19 cellular contexts compared by ENCODE assay signal in the genomic region with DNA sequence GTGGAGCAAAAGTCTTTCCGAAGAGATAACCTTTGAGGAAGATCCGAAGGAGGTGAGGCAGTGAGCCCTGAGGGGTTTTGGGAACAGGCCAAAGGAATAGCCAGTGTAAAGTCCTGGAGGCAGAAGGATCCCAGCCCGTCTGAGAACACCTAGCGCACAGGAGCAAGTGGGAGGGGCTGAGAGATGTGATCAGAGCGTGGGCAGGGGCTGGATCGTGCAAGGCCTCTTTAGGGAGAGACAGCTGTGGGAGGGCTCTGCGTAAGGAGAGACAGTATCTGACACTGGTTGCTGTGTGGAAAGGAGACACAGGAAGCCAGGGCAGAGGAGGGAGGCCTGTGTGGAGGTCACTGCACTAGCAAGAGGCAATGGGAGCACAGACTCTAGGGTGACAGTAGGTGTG.
A peak's percentile ranks its signal among the peaks of the same experiment; 100 is the strongest.
DNase-seq lines count a peak whose midpoint lies in the region; ATAC-seq, FAIRE-seq and TF ChIP-seq lines count a peak whose summit lies in the region.
"Had no signal": no experiment of that assay in that cellular context is flagged by ENCODE, and none has a peak within 500 bp of the region (broad histone marks: within the 10 kb centered on the region; RNA-seq: fewer than 3 reads in every experiment).

No MANE protein-coding gene starts in this region.

- FAIRE-seq in frontal cortex (lab: Jason Lieb, UNC) = no peak
- FAIRE-seq: GM19239 had no signal

- H3K36me3 ChIP-seq in endodermal cell (ENCODE audit: control insufficient read depth, insufficient read depth, low read length) = no peaks in the 10 kb centered on the region
- H3K36me3 ChIP-seq: SJCRH30 had no signal

- H3K36me3 Mint-ChIP-seq in endodermal cell (ENCODE audit: low read depth) = no peaks in the 10 kb centered on the region

- H3K27me3 Mint-ChIP-seq in endodermal cell (ENCODE audit: insufficient read depth) = peaks cover 8% of the 10 kb centered on the region

- H3K9ac ChIP-seq in endodermal cell (ENCODE audit: extremely low read depth, low read length, poor library complexity, severe bottlenecking) = no peak overlapping the region

- H3K27ac ChIP-seq in endodermal cell (ENCODE audit: low read depth, low read length) = no peak overlapping the region
- H3K27ac ChIP-seq: 22Rv1, HL-60, SJCRH30 had no signal

- no peak overlapping the region for H3K27ac Mint-ChIP-seq in endodermal cell
- H3K27ac Mint-ChIP-seq: B cell; CD4-positive, alpha-beta T cell had no signal

- H3K27me3 ChIP-seq in endodermal cell (ENCODE audit: control insufficient read depth, insufficient read depth, low read length, poor library complexity, severe bottlenecking) = no peaks in the 10 kb centered on the region
- H3K27me3 ChIP-seq: SJCRH30 had no signal

- H3K4me1 Mint-ChIP-seq in endodermal cell = no peaks in the 10 kb centered on the region
- H3K4me1 Mint-ChIP-seq: B cell had no signal

- DNase-seq in NCI-H2029 (lab: John Stamatoyannopoulos, UW) = peak; percentile 11
- DNase-seq in NCI-H2029 treated with DMSO at 0.1 percent for 48 hours (lab: John Stamatoyannopoulos, UW) = no peak
- peak; percentile 20 for DNase-seq in Right ventricle myocardium superior
- no peak for DNase-seq in Right ventricle myocardium inferior (ENCODE audit: missing footprints)
- DNase-seq in endodermal cell = peak; percentile 48
- DNase-seq in ureter (ENCODE audit: low spot score) = peak; percentile 14
- DNase-seq in frontal cortex (ENCODE audit: low spot score in 2 of 2) = no peak
- DNase-seq in germinal center (ENCODE audit: low spot score) = no peak
- DNase-seq: CD4-positive, alpha-beta T cell; HCEC 1CT; NCI-H187 treated with DMSO at 0.1 percent for 48 hours; NCI-H524; NK-92 treated with Interleukin-12 subunit alpha and Interleukin-12 subunit beta, amount 100 ng/mL, for 24 hours; OCI-M1 had no signal

- no peak for TF ChIP-seq CTCF in endodermal cell (conservative IDR thresholded peaks at IDR 0.05)

- peaks cover 18% of the 10 kb centered on the region for H3K9me3 Mint-ChIP-seq in endodermal cell
- H3K9me3 Mint-ChIP-seq: CD4-positive, alpha-beta T cell had no signal

- no peak overlapping the region for H3K4me3 Mint-ChIP-seq in endodermal cell
- H3K4me3 Mint-ChIP-seq: B cell; CD4-positive, alpha-beta T cell had no signal

- intact Hi-C loops in Right ventricle myocardium superior (cut with DNase I) = no loop called here
- intact Hi-C loops in Right ventricle myocardium inferior (cut with DNase I) = no loop called here

- H3K4me1 ChIP-seq in endodermal cell (ENCODE audit: control insufficient read depth, insufficient read depth, low read length) = no peaks in the 10 kb centered on the region
- H3K4me1 ChIP-seq: SJCRH30 had no signal

- no peak overlapping the region for H3K4me3 ChIP-seq in endodermal cell (ENCODE audit: low read length)
- H3K4me3 ChIP-seq: SJCRH30 had no signal

- no peaks in the 10 kb centered on the region for H3K9me3 ChIP-seq in endodermal cell (ENCODE audit: control insufficient read depth, low read length)
- H3K9me3 ChIP-seq: SJCRH30 had no signal

- ATAC-seq in Right ventricle myocardium superior (ENCODE audit: poor library complexity) = no peak
- no peak for ATAC-seq in Right ventricle myocardium inferior

- WGBS in endodermal cell (ENCODE audit: insufficient coverage in 1 of 2, insufficient read length in 1 of 2), 2 experiments = 81 to 89% methylated on average over 5 to 7 of the region's 7 CpGs

Comparison
In these comparisons a context has a peak if more than half of its experiments do, and no peak if none do; other contexts are left out.
1. DNase-seq: peak in NCI-H2029 (single experiment), Right ventricle myocardium superior (single experiment), endodermal cell (single experiment) and ureter (single experiment); none in NCI-H2029 treated with DMSO at 0.1 percent for 48 hours (single experiment), Right ventricle myocardium inferior (single experiment), frontal cortex (0 of 2) and germinal center (single experiment).